Comparison of ENCODE assay signal across 8 cellular contexts in genomic region chr18:79797518-79798345, GRCh38. TPM values are rescaled to one million over a fixed set of nuclear protein-coding genes. Genes with fewer than 3 reads are reported as not detected.
DNase-seq lines count a peak whose midpoint lies in the region; TF ChIP-seq lines count a peak whose summit lies in the region.

Gene KCNG2 (plus strand): TSS chr18:79797938. CDS start chr18:79863668, 65,730 bp downstream.

- no peaks in the 10 kb centered on the region for H3K79me1 ChIP-seq in H9 (ENCODE audit: insufficient read depth, low read depth, low read length, poor library complexity, severe bottlenecking)

- no peak within 1 kb of the TSS for H4K91ac ChIP-seq in H9 (ENCODE audit: insufficient read length, low read depth, low read length)

- H3K4me1 Mint-ChIP-seq in CD14-positive monocyte, result peaks cover 54% of the 10 kb centered on the region
- H3K4me1 Mint-ChIP-seq in H9, result peaks cover 13 to 15% of the 10 kb centered on the region in 2 experiments
- peaks cover 7 to 9% of the 10 kb centered on the region in 2 donors for H3K4me1 Mint-ChIP-seq in immature natural killer cell

- no peak within 1 kb of the TSS for H3K56ac ChIP-seq in H9 (ENCODE audit: insufficient read length, low read depth, low read length)

- peaks cover 10 to 18% of the 10 kb centered on the region in 2 donors for H3K36me3 Mint-ChIP-seq in CD14-positive monocyte
- H3K36me3 Mint-ChIP-seq in H9 (ENCODE audit: insufficient read depth in 1 of 3, low read depth in 3 of 3), result no peaks in the 10 kb centered on the region
- H3K36me3 Mint-ChIP-seq in immature natural killer cell, result peaks cover 0 to 12% (median 5%) of the 10 kb centered on the region in 3 donors

- H3K27me3 ChIP-seq in H9 (ENCODE audit: insufficient read depth, low read length) (peaks cover 26% of the 10 kb centered on the region; the same call in 1 of the 2 replicates), adipocyte (replicated peaks; ENCODE audit: control insufficient read depth, insufficient read depth, low read length) (peaks cover 63% of the 10 kb centered on the region), thymus (ENCODE audit: control insufficient read depth, insufficient read depth) (peaks cover 47% of the 10 kb centered on the region)

- DNase-seq in CD14-positive monocyte (ENCODE audit: low spot score), result no peak
- DNase-seq in H9, result peak; percentile 52
- DNase-seq in adipocyte (ENCODE audit: low read depth), result peak; percentile 11
- no peak for DNase-seq in immature natural killer cell
- no peak for DNase-seq in NK-92 (lab: John Stamatoyannopoulos, UW; ENCODE audit: unreplicated experiment)
- no peak for DNase-seq in SIG-M5 (lab: John Stamatoyannopoulos, UW)
- no peak for DNase-seq in SIG-M5 treated with dmso at 0.1 percent for 504 hours (lab: John Stamatoyannopoulos, UW; ENCODE audit: unreplicated experiment)

- H3K4me2 ChIP-seq in H9 (ENCODE audit: insufficient read depth, insufficient read length, low read length), result peak within 1 kb of the TSS; percentile 39

- no CpG with 5 or more reads among the region's 92 CpGs for WGBS in H9 (ENCODE audit: extremely low coverage, insufficient read length, low lambda C conversion rate)
- 5% methylated on average over 92 of the region's 92 CpGs for WGBS in thymus

- H3K79me2 ChIP-seq in H9 (ENCODE audit: insufficient read depth, low read length), result no peaks in the 10 kb centered on the region

- H3K4ac ChIP-seq in H9 (ENCODE audit: low read depth, low read length), result no peak within 1 kb of the TSS

- no peak within 1 kb of the TSS for H2BK20ac ChIP-seq in H9 (ENCODE audit: low read depth, low read length, poor library complexity, severe bottlenecking)

- intact Hi-C loops in CD14-positive monocyte (cut with micrococcal nuclease), result loop anchor here (5.0 to 10.0 kb wide), 4 partner anchors 35 to 187 kb away; partner anchors contain the start of genes SLC66A2 (in 1 of the 2) and TXNL4A (in 1 of the 2)

- no peak within 1 kb of the TSS for H3K18ac ChIP-seq in H9 (ENCODE audit: insufficient read length, low read depth, low read length)

- H2AFZ ChIP-seq in H9 (ENCODE audit: low read length), result no peak within 1 kb of the TSS

- no peaks in the 10 kb centered on the region for H3K36me3 ChIP-seq in adipocyte (ENCODE audit: control insufficient read depth, insufficient read depth, low read length, severe bottlenecking)
- H3K36me3 ChIP-seq in thymus (ENCODE audit: control insufficient read depth, insufficient read depth), result no peaks in the 10 kb centered on the region

- no peak within 1 kb of the TSS for H2BK15ac ChIP-seq in H9 (ENCODE audit: low read depth, low read length)

- H3K4me3 ChIP-seq in adipocyte (ENCODE audit: low read length) (no peak within 1 kb of the TSS), thymus (ENCODE audit: low read length) (peak within 1 kb of the TSS; percentile 45)

- H3K23ac ChIP-seq in H9 (ENCODE audit: insufficient read length, low read depth, low read length), result no peak within 1 kb of the TSS

- no peak within 1 kb of the TSS for H2BK12ac ChIP-seq in H9 (ENCODE audit: insufficient read length, low read depth, low read length)

- no peak within 1 kb of the TSS for H2AK5ac ChIP-seq in H9 (ENCODE audit: insufficient read length, low read length)

- H3K9me3 Mint-ChIP-seq in CD14-positive monocyte (peaks cover 3 to 20% (median 9%) of the 10 kb centered on the region in 7 donors), H9 (peaks cover 3% of the 10 kb centered on the region in 2 experiments; a peak in 2 of 5 replicates), immature natural killer cell (peaks cover 0 to 4% (median 0%) of the 10 kb centered on the region in 6 donors)

- peaks cover 3% of the 10 kb centered on the region for H3K23me2 ChIP-seq in H9 (ENCODE audit: insufficient read length, low read depth, low read length, poor library complexity, severe bottlenecking)

- H3K9ac ChIP-seq in H9 (ENCODE audit: extremely low read depth, insufficient read length, low read length), result no peak within 1 kb of the TSS
- H3K9ac ChIP-seq in adipocyte (ENCODE audit: low read length), result no peak within 1 kb of the TSS

- H2BK5ac ChIP-seq in H9 (ENCODE audit: insufficient read length, low read length), result no peak within 1 kb of the TSS

- H3K27ac Mint-ChIP-seq in CD14-positive monocyte (no peak within 1 kb of the TSS), H9 (no peak within 1 kb of the TSS), immature natural killer cell (no peak within 1 kb of the TSS)

- H3K14ac ChIP-seq in H9 (ENCODE audit: insufficient read depth, low read length), result no peak within 1 kb of the TSS

- H3K9me3 ChIP-seq in H9 (ENCODE audit: control insufficient read depth, low read depth, low read length) (no peaks in the 10 kb centered on the region), adipocyte (ENCODE audit: control insufficient read depth, low read length) (no peaks in the 10 kb centered on the region), thymus (ENCODE audit: control insufficient read depth) (no peaks in the 10 kb centered on the region)

- no peak within 1 kb of the TSS for H3T11ph ChIP-seq in H9 (ENCODE audit: low read length)

- H4K20me1 ChIP-seq in H9 (ENCODE audit: control insufficient read depth, insufficient read depth, insufficient read length), result no peaks in the 10 kb centered on the region

- no peak within 1 kb of the TSS for H4K5ac ChIP-seq in H9 (ENCODE audit: insufficient read length, low read depth, low read length)

- no peak within 1 kb of the TSS for H2BK120ac ChIP-seq in H9 (ENCODE audit: low read depth, low read length, poor library complexity, severe bottlenecking)

- H3K4me1 ChIP-seq in H9 (ENCODE audit: insufficient read depth, low read length), result no peaks in the 10 kb centered on the region; the same call in 1 of the 2 replicates
- peaks cover 9% of the 10 kb centered on the region for H3K4me1 ChIP-seq in adipocyte (ENCODE audit: control insufficient read depth, insufficient read depth, low read length)
- peaks cover 15% of the 10 kb centered on the region for H3K4me1 ChIP-seq in thymus (ENCODE audit: control insufficient read depth, insufficient read depth, low read length)

- TF ChIP-seq CTCF in CD14-positive monocyte (IDR thresholded peaks at IDR 0.05), result no peak
- peak; percentile 43; the same call in 2 of the 3 replicates for TF ChIP-seq CTCF in H9 (conservative IDR thresholded peaks at IDR 0.05)

- H3K4me3 Mint-ChIP-seq in CD14-positive monocyte (peak within 1 kb of the TSS; percentile 66 to 91), H9 (peak within 1 kb of the TSS; percentile 54 to 78), immature natural killer cell (peak within 1 kb of the TSS; percentile 1 to 68 (median 53))

- H3K27me3 Mint-ChIP-seq in CD14-positive monocyte (ENCODE audit: low read depth in 3 of 3) (peaks cover 38 to 49% (median 45%) of the 10 kb centered on the region in 3 donors), H9 (ENCODE audit: low read depth) (peaks cover 74% of the 10 kb centered on the region), immature natural killer cell (ENCODE audit: low read depth in 3 of 3) (peaks cover 6 to 33% (median 23%) of the 10 kb centered on the region in 3 donors)

- no peak within 1 kb of the TSS for H4K8ac ChIP-seq in H9 (replicated peaks; ENCODE audit: insufficient read length, low read depth, low read length)

- H3K27ac ChIP-seq in H9 (ENCODE audit: insufficient read length, low read depth, low read length) (no peak within 1 kb of the TSS), thymus (ENCODE audit: low read depth) (no peak within 1 kb of the TSS)

RNA-seq across cellular contexts. Expression of gene KCNG2, which starts in this region (rescaled TPM):
- not detected for polyA plus RNA-seq in CD14-positive monocyte
- 0.15 TPM in 1 of 2 replicates, not detected in the other for total RNA-seq in H9 (2021)
- polyA plus RNA-seq in immature natural killer cell, result not detected
- polyA plus RNA-seq in thymus, result 0.14 TPM

Comparison
In these comparisons a context has a peak if more than half of its experiments do, and no peak if none do; other contexts are left out.
1. Peak in DNase-seq and H3K4me2 ChIP-seq in H9; RNA of the gene not detected or under 1 TPM.